ENCODE assay signal across 11 cellular contexts in genomic region chr1:44820945-44821715, GRCh38. TPM values are rescaled to one million over a fixed set of nuclear protein-coding genes. Genes with fewer than 3 reads are reported as not detected.
DNase-seq lines count a peak whose midpoint lies in the region; ATAC-seq, FAIRE-seq and TF ChIP-seq lines count a peak whose summit lies in the region.
"Had no signal": no experiment of that assay in that cellular context is flagged by ENCODE, and none has a peak within 500 bp of the region (broad histone marks: within the 10 kb centered on the region; RNA-seq: fewer than 3 reads in every experiment).

No MANE protein-coding gene starts in this region.

- H3K9me1 ChIP-seq in K562 (ENCODE audit: control insufficient read depth, insufficient read depth, low read length) = no peaks in the 10 kb centered on the region

- H3K36me3 ChIP-seq in K562 (ENCODE audit: control insufficient read depth, insufficient read depth, low read length) = no peaks in the 10 kb centered on the region
- no peaks in the 10 kb centered on the region for H3K36me3 ChIP-seq in transverse colon

- no peak for TF ChIP-seq RAD21 in K562 (CRISPR knock-in tag; conservative IDR thresholded peaks at IDR 0.05 in 1 of 2, IDR thresholded peaks at IDR 0.05 in 1 of 2)

- BruUV-seq in K562 (replicated peaks; lab: Mats Ljungman, UMichigan) = no TSS peak

- H3K9me3 ChIP-seq in K562 (replicated peaks; ENCODE audit: control insufficient read depth, insufficient read depth, low read depth, low read length) (no peaks in the 10 kb centered on the region), transverse colon (no peaks in the 10 kb centered on the region)

- H3K27ac ChIP-seq in K562 (ENCODE audit: extremely low read depth, low read depth, low read length) (peak overlapping the region; percentile 100; the same call in 2 of the 3 replicates), transverse colon (peak overlapping the region; percentile 90 to 94 (median 90))

- peak overlapping the region; percentile 90 to 98 for H3K9ac ChIP-seq in K562 (ENCODE audit: insufficient read depth in 1 of 2, low read depth in 2 of 2, low read length in 2 of 2)

- no peak for TF ChIP-seq POLR2A in K562 (conservative IDR thresholded peaks at IDR 0.05)
- no peak for TF ChIP-seq POLR2A in transverse colon (IDR thresholded peaks at IDR 0.05)

- no peaks in the 10 kb centered on the region for H3K79me2 ChIP-seq in K562 (ENCODE audit: control insufficient read depth, insufficient read depth, low read length)

- no peaks in the 10 kb centered on the region for H3K9me3 Mint-ChIP-seq in activated naive CD4-positive, alpha-beta T cell treated with anti-CD3 and anti-CD28 coated beads for 36 hours
- H3K9me3 Mint-ChIP-seq in naive B cell = no peaks in the 10 kb centered on the region

- TF ChIP-seq EP300 in K562 (IDR thresholded peaks at IDR 0.05; ENCODE audit: low read length) (no peak), transverse colon (IDR thresholded peaks at IDR 0.05; ENCODE audit: low read depth) (no peak)

- TF ChIP-seq CTCF in K562 (IDR thresholded peaks at IDR 0.05 in 2 of 3, conservative IDR thresholded peaks at IDR 0.05 in 1 of 3; ENCODE audit: insufficient read depth in 2 of 3, low read depth in 1 of 3, low read length in 3 of 3) (no peak; a peak in 1 of 6 replicates), transverse colon (IDR thresholded peaks at IDR 0.05) (no peak)

- CTCF ChIA-PET in activated naive CD4-positive, alpha-beta T cell treated with anti-CD3 and anti-CD28 coated beads for 36 hours (lab: Charles Lee) = interaction anchor here (0.7 to 6.7 kb wide), 8 partner anchors 12 to 479 kb away, joined by 3 to 41 read pairs (median 5); partner anchors contain the start of genes BTBD19, PLK3 and RNU5D-1
- CTCF ChIA-PET in K562 (lab: Yijun Ruan, JAX; ENCODE audit: low intra/inter-chr PET ratio) = no interaction called here

- peak overlapping the region; percentile 98 for H2AFZ ChIP-seq in K562 (ENCODE audit: low read depth, low read length)

- H3K4me1 ChIP-seq in K562 (replicated peaks in 1 of 2; ENCODE audit: control insufficient read depth in 2 of 2, insufficient read depth in 2 of 2, low read length in 2 of 2) = peaks cover 13 to 30% of the 10 kb centered on the region in 2 experiments
- H3K4me1 ChIP-seq in transverse colon = peaks cover 3 to 23% (median 12%) of the 10 kb centered on the region in 4 donors

- WGBS in K562 (ENCODE audit: insufficient coverage, low coverage, missing lambda C conversion rate) = 76% methylated on average over 13 of the region's 13 CpGs
- WGBS in transverse colon (ENCODE audit: low coverage in 1 of 2), 2 donors = 84 to 88% methylated on average over 4 to 13 of the region's 13 CpGs

- FAIRE-seq in K562 (lab: Jason Lieb, UNC) = no peak
- FAIRE-seq: bronchial epithelial cell had no signal

- H3K27me3 Mint-ChIP-seq in activated naive CD4-positive, alpha-beta T cell treated with anti-CD3 and anti-CD28 coated beads for 36 hours (ENCODE audit: low read depth) = no peaks in the 10 kb centered on the region
- peaks cover 0 to 5% (median 0%) of the 10 kb centered on the region in 3 donors for H3K27me3 Mint-ChIP-seq in naive B cell

- intact Hi-C loops in activated naive CD4-positive, alpha-beta T cell treated with anti-CD3 and anti-CD28 coated beads for 36 hours (cut with micrococcal nuclease) = loop anchor here (1.0 kb wide), 1 partner anchor 35 kb away; no protein-coding TSS in a partner anchor
- intact Hi-C loops in K562 (cut with micrococcal nuclease) (no loop called here), transverse colon (cut with DNase I; ENCODE audit: low total_unique reads) (no loop called here)

- DNase-seq in activated naive CD4-positive, alpha-beta T cell treated with anti-CD3 and anti-CD28 coated beads for 36 hours = no peak
- DNase-seq in activated naive CD4-positive, alpha-beta T cell treated with anti-CD3 and anti-CD28 coated beads, Interleukin-2, amount 50 U/mL, for 16 hours = no peak
- DNase-seq in K562 (ENCODE audit: extremely low read depth in 1 of 4, low spot score in 3 of 4) = no peak
- DNase-seq in naive B cell = no peak
- DNase-seq in transverse colon = no peak
- DNase-seq in KG1 (lab: John Stamatoyannopoulos, UW) = no peak
- no peak for DNase-seq in T-helper 9 cell
- DNase-seq: NCI-H146; stimulated activated CD4-positive, alpha-beta T cell treated with anti-CD3 and anti-CD28 coated beads, Interleukin-15, amount 100 ng/mL, for 24 hours had no signal

- peak overlapping the region; percentile 99 for H3K27ac Mint-ChIP-seq in activated naive CD4-positive, alpha-beta T cell treated with anti-CD3 and anti-CD28 coated beads for 36 hours
- peak overlapping the region; percentile 42 to 100 (median 91) for H3K27ac Mint-ChIP-seq in naive B cell

- ATAC-seq in K562 (no peak), naive B cell (ENCODE audit: low read depth in 2 of 2) (no peak), HG03159 (IDR thresholded peaks at IDR 0.05; ENCODE audit: unreplicated experiment) (no peak)

- POLR2A ChIA-PET in K562 (lab: Yijun Ruan, JAX) = interaction anchor here (0.6 to 9.2 kb wide), 13 partner anchors 11 to 839 kb away, joined by 3 to 594 read pairs (median 6); partner anchors contain the start of genes BTBD19, DYNLT4, HECTD3 and PLK3

- H3K4me3 Mint-ChIP-seq in activated naive CD4-positive, alpha-beta T cell treated with anti-CD3 and anti-CD28 coated beads for 36 hours = peak overlapping the region; percentile 88
- H3K4me3 Mint-ChIP-seq in naive B cell = peak overlapping the region; percentile 48 to 96 (median 90)

- no peaks in the 10 kb centered on the region for H3K36me3 Mint-ChIP-seq in activated naive CD4-positive, alpha-beta T cell treated with anti-CD3 and anti-CD28 coated beads for 36 hours (ENCODE audit: low read depth)
- H3K36me3 Mint-ChIP-seq in naive B cell = no peaks in the 10 kb centered on the region

- H3K27me3 ChIP-seq in K562 (ENCODE audit: control insufficient read depth in 2 of 2, insufficient read depth in 2 of 2, low read length in 2 of 2) (no peaks in the 10 kb centered on the region), transverse colon (no peaks in the 10 kb centered on the region)

- H3K4me2 ChIP-seq in K562 (ENCODE audit: insufficient read depth, low read length) = peak overlapping the region; percentile 98

- H3K4me3 ChIP-seq in K562 (peak overlapping the region; percentile 36; the same call in 1 of the 2 replicates), transverse colon (peak overlapping the region in 1 of 4 donors; percentile 57)

- no peaks in the 10 kb centered on the region for H4K20me1 ChIP-seq in K562 (replicated peaks; ENCODE audit: control insufficient read depth, insufficient read depth, low read length)

- H3K4me1 Mint-ChIP-seq in activated naive CD4-positive, alpha-beta T cell treated with anti-CD3 and anti-CD28 coated beads for 36 hours (ENCODE audit: low read depth) = peaks cover 28% of the 10 kb centered on the region
- peaks cover 27 to 32% (median 29%) of the 10 kb centered on the region in 3 donors for H3K4me1 Mint-ChIP-seq in naive B cell

- in situ Hi-C loops in K562 (cut with MboI) = loop anchor here (5.0 kb wide), 1 partner anchor 89 kb away; the partner anchor contains the start of gene RNU5D-1
- in situ Hi-C loops in transverse colon (cut with MboI; ENCODE audit: low pct_ligation_motif_present in 1 of 4, low pct_unique_long_range_greater_than_20kb in 1 of 4, low sequenced_read_pairs in 3 of 4) = no loop called here

RNA-seq across cellular contexts. Expression of gene BTBD19, which starts 12.8 kb away (rescaled TPM):
- 1 to 10 TPM; 5.9 to 6.7 TPM for total RNA-seq in activated naive CD4-positive, alpha-beta T cell treated with anti-CD3 and anti-CD28 coated beads for 36 hours
- 7.6 and 19.8 TPM in 2 replicates for total RNA-seq in K562 (2011; cell fraction: chromatin; rRNA removed; ENCODE audit: low replicate concordance)
- total RNA-seq in K562 (2011; cell fraction: nucleolus; rRNA removed) = 8.9 and 14.7 TPM in 2 replicates
- 8.6 and 18.8 TPM in 2 replicates for total RNA-seq in K562 (2011; cell fraction: nucleoplasm; rRNA removed)
- total RNA-seq in K562 (2014; rRNA removed) (0.73 and 1.5 TPM in 2 replicates), K562 (2014; rRNA removed; fragmentation: Illumina TruSeq; extraction: Trizol) (0.32 and 0.76 TPM in 2 replicates), K562 (2015; rRNA removed; fragmentation: Illumina TruSeq; extraction: Trizol) (0.41 and 0.72 TPM in 2 replicates), K562 (2021) (1.7 and 2.0 TPM in 2 replicates), transverse colon (10 to 100 TPM in 1 of 4 donors, 1 to 10 TPM in 3; 1.5 to 22.1 (median 3.7) TPM)
- polyA plus RNA-seq in K562 (2011; rRNA removed) (1.4 and 1.5 TPM in 2 replicates), K562 (2014; fragmentation: Illumina TruSeq; extraction: Trizol) (0.95 and 1.4 TPM in 2 replicates), K562 (2014; fragmentation: Nextera tagmentation; extraction: Ambion mirVana) (under 1 TPM; 0.22 to 0.38 TPM), K562 (2014; rRNA removed) (1.8 and 1.9 TPM in 2 replicates), naive B cell (ENCODE audit: low read depth in 6 of 6) (under 1 TPM in 3 of 6 donors, not detected in 3; 0.09 to 0.57 (median 0.31) TPM)
- polyA plus RNA-seq in K562 (2011; cell fraction: cytosol; rRNA removed) = 0.86 and 1.3 TPM in 2 replicates
- 5.9 and 14.9 TPM in 2 replicates for polyA plus RNA-seq in K562 (2011; cell fraction: nucleus; rRNA removed)
- polyA plus RNA-seq in K562 (2012) = 1.6 and 2.0 TPM in 2 replicates
- 0.75 and 1.1 TPM in 2 replicates for polyA minus RNA-seq in K562 (2011; rRNA and poly(A)+ RNA removed)
- polyA minus RNA-seq in K562 (2011; cell fraction: cytosol; rRNA and poly(A)+ RNA removed) = 1.8 TPM in 1 of 2 replicates, not detected in the other
- polyA minus RNA-seq in K562 (2011; cell fraction: nucleus; rRNA and poly(A)+ RNA removed) = 4.9 and 5.0 TPM in 2 replicates

RNA-seq across cellular contexts. Expression of gene DYNLT4, which starts 14.0 kb away (rescaled TPM):
- total RNA-seq in activated naive CD4-positive, alpha-beta T cell treated with anti-CD3 and anti-CD28 coated beads for 36 hours = under 1 TPM; 0.62 to 0.67 TPM
- total RNA-seq in K562 (2011; cell fraction: chromatin; rRNA removed; ENCODE audit: low replicate concordance) = not detected in 2 replicates
- total RNA-seq in K562 (2011; cell fraction: nucleolus; rRNA removed) = 0.83 and 2.2 TPM in 2 replicates
- total RNA-seq in K562 (2011; cell fraction: nucleoplasm; rRNA removed) = 0.59 TPM in 1 of 2 replicates, not detected in the other
- total RNA-seq in K562 (2014; rRNA removed) (0.73 TPM in 1 of 2 replicates, not detected in the other), K562 (2014; rRNA removed; fragmentation: Illumina TruSeq; extraction: Trizol) (not detected in 2 replicates), K562 (2015; rRNA removed; fragmentation: Illumina TruSeq; extraction: Trizol) (not detected in 2 replicates), K562 (2021) (0.29 TPM in 1 of 2 replicates, not detected in the other), transverse colon (1 to 10 TPM in 1 of 4 donors, not detected in 3; 1.4 TPM)
- polyA plus RNA-seq in K562 (2011; rRNA removed) (0.11 TPM in 1 of 2 replicates, not detected in the other), K562 (2014; fragmentation: Illumina TruSeq; extraction: Trizol) (not detected in 2 replicates), K562 (2014; fragmentation: Nextera tagmentation; extraction: Ambion mirVana) (not detected), K562 (2014; rRNA removed) (not detected in 2 replicates), naive B cell (ENCODE audit: low read depth in 6 of 6) (not detected)
- polyA plus RNA-seq in K562 (2011; cell fraction: cytosol; rRNA removed) = 0.13 TPM in 1 of 2 replicates, not detected in the other
- 0.38 and 0.57 TPM in 2 replicates for polyA plus RNA-seq in K562 (2011; cell fraction: nucleus; rRNA removed)
- polyA plus RNA-seq in K562 (2012) = 0.10 and 0.18 TPM in 2 replicates
- not detected in 2 replicates for polyA minus RNA-seq in K562 (2011; rRNA and poly(A)+ RNA removed)
- polyA minus RNA-seq in K562 (2011; cell fraction: cytosol; rRNA and poly(A)+ RNA removed) = not detected in 2 replicates
- 0.44 and 0.54 TPM in 2 replicates for polyA minus RNA-seq in K562 (2011; cell fraction: nucleus; rRNA and poly(A)+ RNA removed)
- total RNA-seq: bronchial epithelial cell had no signal

RNA-seq across cellular contexts. Expression of gene PLK3, which starts 21.0 kb away (rescaled TPM):
- 10 to 100 TPM; 44.2 to 46.7 TPM for total RNA-seq in activated naive CD4-positive, alpha-beta T cell treated with anti-CD3 and anti-CD28 coated beads for 36 hours
- 66.7 and 212 TPM in 2 replicates for total RNA-seq in K562 (2011; cell fraction: chromatin; rRNA removed; ENCODE audit: low replicate concordance)
- 133 and 170 TPM in 2 replicates for total RNA-seq in K562 (2011; cell fraction: nucleolus; rRNA removed)
- total RNA-seq in K562 (2011; cell fraction: nucleoplasm; rRNA removed) = 70.2 and 84.7 TPM in 2 replicates
- 15.3 and 17.4 TPM in 2 replicates for total RNA-seq in K562 (2014; rRNA removed)
- total RNA-seq in K562 (2014; rRNA removed; fragmentation: Illumina TruSeq; extraction: Trizol) = 5.2 and 6.6 TPM in 2 replicates
- total RNA-seq in K562 (2015; rRNA removed; fragmentation: Illumina TruSeq; extraction: Trizol) = 5.8 and 7.7 TPM in 2 replicates
- total RNA-seq in K562 (2021) = 17.9 and 19.3 TPM in 2 replicates
- 11.0 and 15.5 TPM in 2 replicates for polyA plus RNA-seq in K562 (2011; rRNA removed)
- polyA plus RNA-seq in K562 (2011; cell fraction: cytosol; rRNA removed) = 14.0 and 19.5 TPM in 2 replicates
- polyA plus RNA-seq in K562 (2011; cell fraction: nucleus; rRNA removed) = 73.9 and 132 TPM in 2 replicates
- polyA plus RNA-seq in K562 (2012) = 10.1 and 18.5 TPM in 2 replicates
- 12.2 and 14.0 TPM in 2 replicates for polyA plus RNA-seq in K562 (2014; fragmentation: Illumina TruSeq; extraction: Trizol)
- polyA plus RNA-seq in K562 (2014; fragmentation: Nextera tagmentation; extraction: Ambion mirVana) = 1 to 10 TPM in 1 of 2 experiments, under 1 TPM in 1; 0.52 to 1.9 TPM
- polyA plus RNA-seq in K562 (2014; rRNA removed) = 22.7 and 24.2 TPM in 2 replicates
- 5.5 and 7.4 TPM in 2 replicates for polyA minus RNA-seq in K562 (2011; rRNA and poly(A)+ RNA removed)
- polyA minus RNA-seq in K562 (2011; cell fraction: cytosol; rRNA and poly(A)+ RNA removed) = 7.5 and 8.9 TPM in 2 replicates
- polyA minus RNA-seq in K562 (2011; cell fraction: nucleus; rRNA and poly(A)+ RNA removed) = 34.8 and 42.1 TPM in 2 replicates
- 1 to 10 TPM; 2.6 to 9.2 (median 5.0) TPM for polyA plus RNA-seq in naive B cell (ENCODE audit: low read depth in 6 of 6)
- total RNA-seq in transverse colon = 10 to 100 TPM; 12.4 to 87.2 (median 16.3) TPM

RNA-seq across cellular contexts. Expression of gene PTCH2, which starts 21.9 kb away (rescaled TPM):
- 1 to 10 TPM in 1 of 2 experiments, under 1 TPM in 1; 0.94 to 1.0 TPM for total RNA-seq in activated naive CD4-positive, alpha-beta T cell treated with anti-CD3 and anti-CD28 coated beads for 36 hours
- total RNA-seq in K562 (2011; cell fraction: chromatin; rRNA removed; ENCODE audit: low replicate concordance) = 1.5 and 3.4 TPM in 2 replicates
- total RNA-seq in K562 (2011; cell fraction: nucleolus; rRNA removed) = 1.3 and 1.8 TPM in 2 replicates
- 1.6 and 2.1 TPM in 2 replicates for total RNA-seq in K562 (2011; cell fraction: nucleoplasm; rRNA removed)
- 0.16 TPM in 1 of 2 replicates, not detected in the other for total RNA-seq in K562 (2014; rRNA removed)
- 16.8 and 20.5 TPM in 2 replicates for total RNA-seq in K562 (2014; rRNA removed; fragmentation: Illumina TruSeq; extraction: Trizol)
- total RNA-seq in K562 (2015; rRNA removed; fragmentation: Illumina TruSeq; extraction: Trizol) = 21.5 and 27.3 TPM in 2 replicates
- 3.0 TPM in 2 replicates for total RNA-seq in K562 (2021)
- polyA plus RNA-seq in K562 (2011; rRNA removed) = 0.25 and 0.51 TPM in 2 replicates
- polyA plus RNA-seq in K562 (2011; cell fraction: cytosol; rRNA removed) = 0.37 and 0.43 TPM in 2 replicates
- polyA plus RNA-seq in K562 (2011; cell fraction: nucleus; rRNA removed) = 2.4 and 3.4 TPM in 2 replicates
- 0.40 and 0.87 TPM in 2 replicates for polyA plus RNA-seq in K562 (2012)
- polyA plus RNA-seq in K562 (2014; fragmentation: Illumina TruSeq; extraction: Trizol) = 0.33 and 0.35 TPM in 2 replicates
- polyA plus RNA-seq in K562 (2014; fragmentation: Nextera tagmentation; extraction: Ambion mirVana) = under 1 TPM; 0.15 to 0.25 TPM
- 0.39 and 0.64 TPM in 2 replicates for polyA plus RNA-seq in K562 (2014; rRNA removed)
- 0.14 and 0.21 TPM in 2 replicates for polyA minus RNA-seq in K562 (2011; rRNA and poly(A)+ RNA removed)
- polyA minus RNA-seq in K562 (2011; cell fraction: cytosol; rRNA and poly(A)+ RNA removed) = 1.6 and 6.8 TPM in 2 replicates
- polyA minus RNA-seq in K562 (2011; cell fraction: nucleus; rRNA and poly(A)+ RNA removed) = 0.54 and 1.4 TPM in 2 replicates
- polyA plus RNA-seq in naive B cell (ENCODE audit: low read depth in 6 of 6) = under 1 TPM in 1 of 6 donors, not detected in 5; 0.27 TPM
- 1 to 10 TPM in 1 of 4 donors, under 1 TPM in 2, not detected in 1; 0.14 to 1.2 (median 0.64) TPM for total RNA-seq in transverse colon
- total RNA-seq: bronchial epithelial cell had no signal

RNA-seq across cellular contexts. Expression of gene BEST4, which starts 33.2 kb away (rescaled TPM):
- total RNA-seq in activated naive CD4-positive, alpha-beta T cell treated with anti-CD3 and anti-CD28 coated beads for 36 hours = under 1 TPM; 0.74 to 0.79 TPM
- 0.23 TPM in 1 of 2 replicates, not detected in the other for total RNA-seq in K562 (2011; cell fraction: chromatin; rRNA removed; ENCODE audit: low replicate concordance)
- not detected in 2 replicates for total RNA-seq in K562 (2011; cell fraction: nucleolus; rRNA removed)
- total RNA-seq in K562 (2011; cell fraction: nucleoplasm; rRNA removed) = 0.38 TPM in 1 of 2 replicates, not detected in the other
- not detected in 2 replicates for total RNA-seq in K562 (2014; rRNA removed)
- total RNA-seq in K562 (2014; rRNA removed; fragmentation: Illumina TruSeq; extraction: Trizol) = not detected in 2 replicates
- not detected in 2 replicates for total RNA-seq in K562 (2015; rRNA removed; fragmentation: Illumina TruSeq; extraction: Trizol)
- not detected in 2 replicates for total RNA-seq in K562 (2021)
- polyA plus RNA-seq in K562 (2011; rRNA removed) = 0.05 and 0.07 TPM in 2 replicates
- polyA plus RNA-seq in K562 (2011; cell fraction: cytosol; rRNA removed) = 0.07 and 0.13 TPM in 2 replicates
- polyA plus RNA-seq in K562 (2011; cell fraction: nucleus; rRNA removed) = 0.24 and 0.60 TPM in 2 replicates
- 0.04 and 0.06 TPM in 2 replicates for polyA plus RNA-seq in K562 (2012)
- not detected in 2 replicates for polyA plus RNA-seq in K562 (2014; fragmentation: Illumina TruSeq; extraction: Trizol)
- not detected for polyA plus RNA-seq in K562 (2014; fragmentation: Nextera tagmentation; extraction: Ambion mirVana)
- polyA plus RNA-seq in K562 (2014; rRNA removed) = 0.11 TPM in 1 of 2 replicates, not detected in the other
- polyA minus RNA-seq in K562 (2011; rRNA and poly(A)+ RNA removed) = not detected in 2 replicates
- polyA minus RNA-seq in K562 (2011; cell fraction: cytosol; rRNA and poly(A)+ RNA removed) = not detected in 2 replicates
- not detected in 2 replicates for polyA minus RNA-seq in K562 (2011; cell fraction: nucleus; rRNA and poly(A)+ RNA removed)
- polyA plus RNA-seq in naive B cell (ENCODE audit: low read depth in 6 of 6) = under 1 TPM in 1 of 6 donors, not detected in 5; 0.12 TPM
- total RNA-seq in transverse colon = 100 to 1,000 TPM in 2 of 4 donors, 10 to 100 TPM in 2; 48.8 to 208 (median 92.3) TPM
- total RNA-seq: bronchial epithelial cell had no signal
